7 cellular contexts compared by ENCODE assay signal in the genomic region with DNA sequence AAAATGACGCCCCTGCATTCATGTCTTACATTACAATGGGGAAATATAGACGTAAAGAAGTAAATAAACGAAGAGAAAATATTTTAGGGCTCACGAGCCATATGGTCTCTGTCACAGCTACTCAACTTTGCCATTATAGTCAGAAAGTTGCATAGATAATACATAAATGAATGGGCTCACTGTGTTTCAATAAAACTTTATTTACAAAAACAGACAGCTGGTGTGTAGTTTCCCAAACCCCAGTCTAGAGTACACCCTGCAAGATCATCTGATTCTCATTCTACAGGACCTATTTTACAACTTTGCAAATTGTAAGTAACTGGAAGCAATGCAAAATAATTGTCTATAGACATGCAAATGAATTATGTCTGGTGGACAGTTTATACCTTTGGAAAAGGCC.
"Had no signal": no experiment of that assay in that cellular context is flagged by ENCODE, and none has a peak within 500 bp of the region (broad histone marks: within the 10 kb centered on the region; RNA-seq: fewer than 3 reads in every experiment).

No MANE protein-coding gene starts in this region.

- FAIRE-seq: G401.6, GM12891, GM12892, GM18507, GM19239 had no signal

- DNase-seq: GDM1, GF-D8 had no signal
